21 cellular contexts compared by ENCODE assay signal in the genomic region with DNA sequence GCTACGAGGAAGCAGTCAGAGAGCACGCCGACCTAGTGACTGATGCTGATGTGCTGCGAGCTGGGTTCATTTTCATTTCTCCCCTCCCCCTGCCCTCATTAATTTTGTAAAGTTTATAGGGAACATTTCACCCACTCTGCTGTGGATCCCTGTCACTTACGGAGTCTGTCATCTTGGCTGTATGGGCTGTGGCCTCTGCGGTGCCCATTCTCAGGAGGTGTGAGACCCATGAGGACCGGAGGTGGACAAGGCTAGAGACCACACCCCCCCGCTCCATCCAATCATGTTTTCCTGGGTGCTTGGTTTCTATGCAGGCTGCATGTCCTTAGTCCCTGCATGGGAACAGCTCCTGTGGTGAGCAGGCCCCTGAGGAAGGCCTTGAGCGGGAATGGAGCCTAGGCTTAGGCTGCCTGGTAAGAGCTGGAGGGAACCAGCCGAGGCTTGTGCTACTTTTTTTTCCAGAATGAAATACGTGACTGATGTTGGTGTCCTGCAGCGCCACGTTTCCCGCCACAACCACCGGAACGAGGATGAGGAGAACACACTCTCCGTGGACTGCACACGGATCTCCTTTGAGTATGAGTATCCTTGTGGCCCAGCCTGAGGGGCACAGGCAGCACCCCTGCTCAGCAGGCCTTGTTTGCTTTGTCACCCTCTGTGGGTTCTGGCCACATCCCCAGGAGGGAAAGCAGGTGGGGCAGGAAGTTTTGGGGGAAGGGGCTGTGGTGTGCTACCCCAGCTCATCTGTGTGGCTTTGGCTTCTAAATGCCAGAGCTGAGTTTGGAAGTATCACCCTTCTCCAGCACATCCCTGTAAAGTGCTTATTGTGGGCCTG. TPM values are rescaled to one million over a fixed set of nuclear protein-coding genes. Genes with fewer than 3 reads are reported as not detected.
DNase-seq lines count a peak whose midpoint lies in the region; ATAC-seq, FAIRE-seq and TF ChIP-seq lines count a peak whose summit lies in the region.
"Had no signal": no experiment of that assay in that cellular context is flagged by ENCODE, and none has a peak within 500 bp of the region (broad histone marks: within the 10 kb centered on the region; RNA-seq: fewer than 3 reads in every experiment).

No MANE protein-coding gene starts in this region.

- H2BK5ac ChIP-seq in H1 (ENCODE audit: low read depth, low read length) = no peak overlapping the region; the same call in 1 of the 2 replicates

- H2BK20ac ChIP-seq in H1 (ENCODE audit: low read length) = no peak overlapping the region

- H3K27me3 ChIP-seq in Loucy (ENCODE audit: insufficient read depth, low read length, poor library complexity, severe bottlenecking) = no peaks in the 10 kb centered on the region
- H3K27me3 ChIP-seq in H1 (replicated peaks in 1 of 4; ENCODE audit: control insufficient read depth in 3 of 4, extremely low read depth in 1 of 4, insufficient read depth in 3 of 4, low read length in 3 of 4) = no peaks in the 10 kb centered on the region
- H3K27me3 ChIP-seq in upper lobe of right lung = no peaks in the 10 kb centered on the region
- H3K27me3 ChIP-seq in thyroid gland = no peaks in the 10 kb centered on the region
- H3K27me3 ChIP-seq: cardiac muscle cell, suprapubic skin had no signal

- H3K14ac ChIP-seq in H1 (ENCODE audit: insufficient read length) = no peak overlapping the region

- no peak overlapping the region for H2BK12ac ChIP-seq in H1 (ENCODE audit: low read depth, low read length)

- TF ChIP-seq POLR2A in H1 (IDR thresholded peaks at IDR 0.05; ENCODE audit: control extremely low read depth in 1 of 2, low read depth in 2 of 2, low read length in 2 of 2) (no peak), thyroid gland (IDR thresholded peaks at IDR 0.05) (no peak)

- no peak overlapping the region for H3K56ac ChIP-seq in H1 (replicated peaks; ENCODE audit: insufficient read length, low read depth, low read length)

- H3K4me1 ChIP-seq in Loucy (ENCODE audit: insufficient read depth, low read length, poor library complexity, severe bottlenecking) = peaks cover 32% of the 10 kb centered on the region
- no peaks in the 10 kb centered on the region; a peak in 3 of 7 replicates for H3K4me1 ChIP-seq in H1 (replicated peaks in 1 of 4; ENCODE audit: control insufficient read depth in 3 of 4, insufficient read depth in 4 of 4, low read length in 3 of 4)
- H3K4me1 ChIP-seq in upper lobe of right lung = no peaks in the 10 kb centered on the region
- H3K4me1 ChIP-seq in thyroid gland = no peaks in the 10 kb centered on the region
- H3K4me1 ChIP-seq: psoas muscle, suprapubic skin had no signal

- no peaks in the 10 kb centered on the region for H3K9me2 ChIP-seq in Loucy (replicated peaks; ENCODE audit: low read depth, low read length)

- H3K4ac ChIP-seq in H1 (replicated peaks; ENCODE audit: insufficient read length, low read depth, low read length) = no peak overlapping the region

- H3K4me2 ChIP-seq in Loucy (ENCODE audit: low read depth, low read length, poor library complexity, severe bottlenecking) = peak overlapping the region; percentile 81
- no peak overlapping the region for H3K4me2 ChIP-seq in H1 (ENCODE audit: insufficient read depth in 1 of 2, low read depth in 2 of 2, low read length in 2 of 2)

- H4K91ac ChIP-seq in H1 (replicated peaks; ENCODE audit: insufficient read length, low read length) = no peak overlapping the region

- H3K79me1 ChIP-seq in H1 (ENCODE audit: low read depth, low read length) = no peaks in the 10 kb centered on the region

- CTCF ChIA-PET in H1 (lab: Charles Lee; ENCODE audit: partially characterized antibody) = interaction anchor here (0.8 to 1.5 kb wide), 9 partner anchors 10 to 205 kb away, joined by 3 to 9 read pairs (median 4); no protein-coding TSS in a partner anchor

- H2BK15ac ChIP-seq in H1 (ENCODE audit: low read length) = no peak overlapping the region

- FAIRE-seq in H1 (lab: Jason Lieb, UNC) = no peak

- no peaks in the 10 kb centered on the region for H3K9me3 ChIP-seq in Loucy (ENCODE audit: insufficient read depth, low read depth, low read length)
- H3K9me3 ChIP-seq in H1 (ENCODE audit: insufficient read depth in 2 of 2, low read depth in 1 of 2, low read length in 1 of 2) = no peaks in the 10 kb centered on the region
- H3K9me3 ChIP-seq in upper lobe of right lung = no peaks in the 10 kb centered on the region
- no peaks in the 10 kb centered on the region for H3K9me3 ChIP-seq in thyroid gland
- H3K9me3 ChIP-seq: psoas muscle, suprapubic skin had no signal

- POLR2A ChIA-PET in H1 (lab: Charles Lee; ENCODE audit: partially characterized antibody) = interaction anchor here (1.2 to 3.4 kb wide), 5 partner anchors 9 to 125 kb away, joined by 3 to 10 read pairs (median 5); no protein-coding TSS in a partner anchor

- DNase-seq in cardiac septum (ENCODE audit: low spot score) (peak; percentile 62), left cardiac atrium (no peak), H1 (ENCODE audit: low read depth in 1 of 2, low spot score in 2 of 2) (no peak), upper lobe of right lung (peak; percentile 16), mucosa of gallbladder (ENCODE audit: low spot score) (no peak), thyroid gland (no peak)
- DNase-seq: anterior cingulate cortex; CD4-positive, alpha-beta T cell; DMS153; GF-D8; kidney glomerular epithelial cell; naive B cell; NCI-H1105; NCI-H2029; NCI-H2227 treated with DMSO at 0.1 percent for 48 hours; NCI-H748 treated with DMSO at 0.1 percent for 48 hours; psoas muscle had no signal

- WGBS in H1 (ENCODE audit: extremely low coverage in 1 of 2, insufficient coverage in 1 of 2, insufficient read length in 1 of 2, insufficient replicate concordance in 2 of 2, low coverage in 1 of 2, low lambda C conversion rate in 2 of 2, missing lambda C conversion rate in 1 of 2), 2 experiments = 86% methylated on average over 18 of the region's 18 CpGs; no CpG with 5 or more reads in 1 of the 2 experiments
- 90 to 92% methylated on average over 16 to 18 of the region's 18 CpGs for WGBS in thyroid gland, 2 donors

- no peak for TF ChIP-seq EP300 in H1 (IDR thresholded peaks at IDR 0.05; ENCODE audit: borderline replicate concordance in 1 of 2, low read depth in 2 of 2, low read length in 2 of 2)

- no peaks in the 10 kb centered on the region for H3K23me2 ChIP-seq in H1 (ENCODE audit: low read depth, low read length)

- no peak for ATAC-seq in left cardiac atrium
- no peak for ATAC-seq in upper lobe of right lung
- no peak for ATAC-seq in GM21528 (IDR thresholded peaks at IDR 0.05; ENCODE audit: low FRiP score, unreplicated experiment)
- ATAC-seq: psoas muscle had no signal

- TF ChIP-seq CTCF in Loucy (conservative IDR thresholded peaks at IDR 0.05; ENCODE audit: low read length) (no peak), H1 (IDR thresholded peaks at IDR 0.05; ENCODE audit: control extremely low read depth in 1 of 3, insufficient read depth in 1 of 3, low read depth in 1 of 3, low read length in 3 of 3) (no peak), upper lobe of right lung (IDR thresholded peaks at IDR 0.05) (no peak), thyroid gland (IDR thresholded peaks at IDR 0.05) (no peak)

- H4K20me1 ChIP-seq in Loucy (ENCODE audit: insufficient read depth, low read length, poor library complexity, severe bottlenecking) = no peaks in the 10 kb centered on the region
- H4K20me1 ChIP-seq in H1 (replicated peaks in 1 of 2; ENCODE audit: control insufficient read depth in 1 of 2, insufficient read depth in 2 of 2, low read length in 2 of 2) = peaks cover 0 to 7% of the 10 kb centered on the region in 2 experiments

- H4K5ac ChIP-seq in H1 (ENCODE audit: insufficient read length, low read depth, low read length) = no peak overlapping the region

- H3K79me2 ChIP-seq in Loucy (ENCODE audit: insufficient read depth, low read length) (no peaks in the 10 kb centered on the region), H1 (ENCODE audit: control insufficient read depth in 1 of 2, insufficient read depth in 2 of 2, low read length in 2 of 2) (no peaks in the 10 kb centered on the region)

- peak overlapping the region; percentile 17 for H3K23ac ChIP-seq in H1 (ENCODE audit: insufficient read length)

- H4K8ac ChIP-seq in H1 (ENCODE audit: extremely low read depth, insufficient read depth, low read length) = peak overlapping the region; percentile 3

- H2AFZ ChIP-seq in Loucy (ENCODE audit: low read length) (no peak overlapping the region), H1 (ENCODE audit: low read length) (no peak overlapping the region)

- no peak overlapping the region for H2BK120ac ChIP-seq in H1 (replicated peaks; ENCODE audit: low read depth, low read length)

- no peaks in the 10 kb centered on the region for H3F3A ChIP-seq in Loucy (ENCODE audit: low read depth)

- no peak for TF ChIP-seq RAD21 in H1 (IDR thresholded peaks at IDR 0.05 in 1 of 2, conservative IDR thresholded peaks at IDR 0.05 in 1 of 2; ENCODE audit: low read depth in 2 of 2, low read length in 2 of 2)

- intact Hi-C loops in cardiac septum (cut with DNase I) (no loop called here), left cardiac atrium (cut with DNase I) (no loop called here), upper lobe of right lung (cut with DNase I) (no loop called here), thyroid gland (cut with DNase I) (no loop called here)

- H3K36me3 ChIP-seq in Loucy (ENCODE audit: insufficient read depth, low read length) (peaks cover 16% of the 10 kb centered on the region; the same call in 1 of the 2 replicates), H1 (ENCODE audit: control insufficient read depth in 2 of 4, insufficient read depth in 4 of 4, low read length in 3 of 4) (peaks cover 5 to 29% (median 12%) of the 10 kb centered on the region in 4 experiments; a peak in 6 of 8 replicates), upper lobe of right lung (no peaks in the 10 kb centered on the region), thyroid gland (no peaks in the 10 kb centered on the region)
- H3K36me3 ChIP-seq: cardiac muscle cell, suprapubic skin had no signal

- peak overlapping the region; percentile 58 for H3K4me3 ChIP-seq in Loucy (ENCODE audit: low read length, poor library complexity, severe bottlenecking)
- no peak overlapping the region for H3K4me3 ChIP-seq in H1 (ENCODE audit: extremely low read depth in 1 of 4, insufficient read depth in 2 of 4, low read depth in 3 of 4, low read length in 4 of 4)
- H3K4me3 ChIP-seq in upper lobe of right lung = no peak overlapping the region
- H3K4me3 ChIP-seq in thyroid gland (replicated peaks in 1 of 3) = no peak overlapping the region
- H3K4me3 ChIP-seq: cardiac muscle cell, psoas muscle, suprapubic skin had no signal

- H3K27ac ChIP-seq in H1 (ENCODE audit: low read depth, low read length) (no peak overlapping the region), upper lobe of right lung (no peak overlapping the region), thyroid gland (no peak overlapping the region)
- H3K27ac ChIP-seq: cardiac muscle cell, psoas muscle, suprapubic skin had no signal

- H3K18ac ChIP-seq in H1 (ENCODE audit: extremely low read depth, low read length) = no peak overlapping the region

- H2AK5ac ChIP-seq in H1 (ENCODE audit: low read depth, low read length) = no peak overlapping the region

- H3K9ac ChIP-seq in Loucy (ENCODE audit: low read depth, low read length, poor library complexity, severe bottlenecking) (peak overlapping the region; percentile 64), H1 (replicated peaks in 1 of 4; ENCODE audit: extremely low read depth in 1 of 4, low read depth in 3 of 4, low read length in 3 of 4) (no peak overlapping the region)

RNA-seq across cellular contexts. Expression of a gene that starts 19.1 kb away (rescaled TPM):
- total RNA-seq in cardiac septum = 9.3 TPM
- total RNA-seq in left cardiac atrium = 10 to 100 TPM; 23.3 to 42.1 TPM
- total RNA-seq in H1 (2021; fragmentation: NEBNext Ultra II Directional; extraction: Animal tissue kit (Norgen Biotek cat#: 25700)) = 0.69 and 1.6 TPM in 2 replicates
- 1.2 and 2.5 TPM in 2 replicates for polyA plus RNA-seq in H1 (2011; rRNA removed)
- polyA plus RNA-seq in H1 (2011; cell fraction: cytosol; rRNA removed) = 1.4 TPM
- polyA plus RNA-seq in H1 (2011; cell fraction: nucleus; rRNA removed) = 1.6 TPM
- polyA plus RNA-seq in H1 (2012, experiment 1 of 2) = 0.51 to 1.3 TPM (median 0.91 TPM) in 4 replicates
- 0.83 TPM for polyA plus RNA-seq in H1 (2012, experiment 2 of 2)
- polyA plus RNA-seq in H1 (2013, experiment 1 of 2) = 1.2 TPM
- polyA plus RNA-seq in H1 (2013, experiment 2 of 2) = 1.4 TPM
- polyA minus RNA-seq in H1 (2011; rRNA and poly(A)+ RNA removed) = 0.16 and 0.44 TPM in 2 replicates
- polyA minus RNA-seq in H1 (2011; cell fraction: cytosol; rRNA and poly(A)+ RNA removed) = 1.1 TPM
- 4.3 TPM for polyA minus RNA-seq in H1 (2011; cell fraction: nucleus; rRNA and poly(A)+ RNA removed)
- 274 TPM for total RNA-seq in upper lobe of right lung
- total RNA-seq in mucosa of gallbladder = 27.5 TPM
- total RNA-seq in thyroid gland = 100 to 1,000 TPM in 2 of 4 donors, 10 to 100 TPM in 2; 71.8 to 303 (median 131) TPM
- total RNA-seq: CD4-positive, alpha-beta T cell had no signal

RNA-seq across cellular contexts. Expression of a gene that starts 25.4 kb away (rescaled TPM):
- total RNA-seq in cardiac septum (not detected), left cardiac atrium (1 to 10 TPM in 1 of 2 donors, under 1 TPM in 1; 0.34 to 2.1 TPM), upper lobe of right lung (0.58 TPM), mucosa of gallbladder (1.6 TPM), thyroid gland (1 to 10 TPM in 2 of 4 donors, under 1 TPM in 1, not detected in 1; 0.24 to 1.9 (median 1.7) TPM)
- total RNA-seq in H1 (2021; fragmentation: NEBNext Ultra II Directional; extraction: Animal tissue kit (Norgen Biotek cat#: 25700)) = 31.9 and 32.6 TPM in 2 replicates
- polyA plus RNA-seq in H1 (2011; rRNA removed) = 37.7 and 40.0 TPM in 2 replicates
- 48.7 TPM for polyA plus RNA-seq in H1 (2011; cell fraction: cytosol; rRNA removed)
- polyA plus RNA-seq in H1 (2011; cell fraction: nucleus; rRNA removed) = 93.4 TPM
- 41.7 to 48.4 TPM (median 48.0 TPM) in 4 replicates for polyA plus RNA-seq in H1 (2012, experiment 1 of 2)
- polyA plus RNA-seq in H1 (2012, experiment 2 of 2) = 17.8 TPM
- 20.6 TPM for polyA plus RNA-seq in H1 (2013, experiment 1 of 2)
- 19.0 TPM for polyA plus RNA-seq in H1 (2013, experiment 2 of 2)
- polyA minus RNA-seq in H1 (2011; rRNA and poly(A)+ RNA removed) = 36.0 and 42.1 TPM in 2 replicates
- polyA minus RNA-seq in H1 (2011; cell fraction: cytosol; rRNA and poly(A)+ RNA removed) = 18.7 TPM
- 42.5 TPM for polyA minus RNA-seq in H1 (2011; cell fraction: nucleus; rRNA and poly(A)+ RNA removed)

RNA-seq across cellular contexts. Expression of a gene that starts 26.1 kb away (rescaled TPM):
- total RNA-seq in cardiac septum = 36.2 TPM
- total RNA-seq in left cardiac atrium = 10 to 100 TPM; 43.8 to 46.9 TPM
- 67.5 and 74.6 TPM in 2 replicates for total RNA-seq in H1 (2021; fragmentation: NEBNext Ultra II Directional; extraction: Animal tissue kit (Norgen Biotek cat#: 25700))
- 84.6 and 116 TPM in 2 replicates for polyA plus RNA-seq in H1 (2011; rRNA removed)
- polyA plus RNA-seq in H1 (2011; cell fraction: cytosol; rRNA removed) = 95.6 TPM
- polyA plus RNA-seq in H1 (2011; cell fraction: nucleus; rRNA removed) = 104 TPM
- polyA plus RNA-seq in H1 (2012, experiment 1 of 2) = 88.2 to 115 TPM (median 95.4 TPM) in 4 replicates
- polyA plus RNA-seq in H1 (2012, experiment 2 of 2) = 64.2 TPM
- polyA plus RNA-seq in H1 (2013, experiment 1 of 2) = 82.0 TPM
- 79.3 TPM for polyA plus RNA-seq in H1 (2013, experiment 2 of 2)
- 111 and 119 TPM in 2 replicates for polyA minus RNA-seq in H1 (2011; rRNA and poly(A)+ RNA removed)
- polyA minus RNA-seq in H1 (2011; cell fraction: cytosol; rRNA and poly(A)+ RNA removed) = 24.9 TPM
- polyA minus RNA-seq in H1 (2011; cell fraction: nucleus; rRNA and poly(A)+ RNA removed) = 41.9 TPM
- total RNA-seq in upper lobe of right lung = 43.1 TPM
- 50.4 TPM for total RNA-seq in mucosa of gallbladder
- 10 to 100 TPM; 29.3 to 52.7 (median 44.2) TPM for total RNA-seq in thyroid gland

RNA-seq across cellular contexts. Expression of a gene that starts 57.6 kb away (rescaled TPM):
- total RNA-seq in cardiac septum (48.7 TPM), left cardiac atrium (10 to 100 TPM; 38.3 to 48.0 TPM), upper lobe of right lung (35.6 TPM), mucosa of gallbladder (33.3 TPM), thyroid gland (10 to 100 TPM; 66.9 to 90.0 (median 83.1) TPM)
- total RNA-seq in H1 (2021; fragmentation: NEBNext Ultra II Directional; extraction: Animal tissue kit (Norgen Biotek cat#: 25700)) = 22.7 and 28.2 TPM in 2 replicates
- polyA plus RNA-seq in H1 (2011; rRNA removed) = 27.7 and 30.1 TPM in 2 replicates
- polyA plus RNA-seq in H1 (2011; cell fraction: cytosol; rRNA removed) = 30.9 TPM
- 25.1 TPM for polyA plus RNA-seq in H1 (2011; cell fraction: nucleus; rRNA removed)
- polyA plus RNA-seq in H1 (2012, experiment 1 of 2) = 25.3 to 29.0 TPM (median 26.2 TPM) in 4 replicates
- polyA plus RNA-seq in H1 (2012, experiment 2 of 2) = 15.9 TPM
- 23.5 TPM for polyA plus RNA-seq in H1 (2013, experiment 1 of 2)
- 23.6 TPM for polyA plus RNA-seq in H1 (2013, experiment 2 of 2)
- 46.6 and 48.7 TPM in 2 replicates for polyA minus RNA-seq in H1 (2011; rRNA and poly(A)+ RNA removed)
- polyA minus RNA-seq in H1 (2011; cell fraction: cytosol; rRNA and poly(A)+ RNA removed) = 12.1 TPM
- polyA minus RNA-seq in H1 (2011; cell fraction: nucleus; rRNA and poly(A)+ RNA removed) = 28.4 TPM

Comparison
In these comparisons a context has a peak if more than half of its experiments do, and no peak if none do; other contexts are left out.
1. DNase-seq: peak in cardiac septum (single experiment) and upper lobe of right lung (single experiment); none in left cardiac atrium (single experiment), H1 (0 of 2), mucosa of gallbladder (single experiment) and thyroid gland (0 of 2).
2. RNA of a gene that starts 25.4 kb away (total RNA-seq): 31.9 to 32.6 TPM in H1; 0.34 to 2.1 TPM in left cardiac atrium, 0.24 to 1.9 TPM in thyroid gland, 1.6 TPM in mucosa of gallbladder (single experiment), 0.58 TPM in upper lobe of right lung (single experiment) and not detected in cardiac septum (single experiment); every median in the first group is over 10 times any median in the second.